ENCODE assay signal across 1 cellular context in genomic region chr20:44129300-44129699, GRCh38. TPM values are rescaled to one million over a fixed set of nuclear protein-coding genes. Genes with fewer than 3 reads are reported as not detected.
"Had no signal": no experiment of that assay in that cellular context is flagged by ENCODE, and none has a peak within 500 bp of the region (broad histone marks: within the 10 kb centered on the region; RNA-seq: fewer than 3 reads in every experiment).

No MANE protein-coding gene starts in this region.

RNA-seq across cellular contexts. Expression of gene JPH2, which starts 57.7 kb away (rescaled TPM):
- total RNA-seq: endothelial cell of umbilical vein had no signal
- polyA plus RNA-seq: endothelial cell of umbilical vein had no signal
